2 cellular contexts compared by ENCODE assay signal in the genomic region with DNA sequence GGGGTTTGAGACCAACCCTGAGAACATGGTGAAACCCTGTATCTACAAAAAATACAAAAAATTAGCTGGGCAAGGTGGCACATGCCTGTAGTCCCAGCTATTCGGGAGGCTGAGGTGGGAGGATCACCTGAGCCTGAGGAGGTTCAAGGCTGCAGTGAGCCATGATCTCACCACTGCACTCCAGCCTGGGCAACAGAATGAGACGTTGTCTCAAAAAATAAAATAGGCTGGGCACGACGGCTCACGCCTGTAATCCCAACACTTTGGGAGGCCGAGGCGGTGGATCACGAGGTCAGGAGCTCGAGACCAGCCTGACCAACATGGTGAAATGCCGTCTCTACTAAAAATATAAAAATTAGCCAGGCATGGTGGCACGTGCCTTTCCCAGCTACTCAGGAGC. TPM values are rescaled to one million over a fixed set of nuclear protein-coding genes. Genes with fewer than 3 reads are reported as not detected.
"Had no signal": no experiment of that assay in that cellular context is flagged by ENCODE, and none has a peak within 500 bp of the region (broad histone marks: within the 10 kb centered on the region; RNA-seq: fewer than 3 reads in every experiment).

No MANE protein-coding gene starts in this region.

RNA-seq across cellular contexts. Expression of a gene that starts 18.7 kb away (rescaled TPM):
- total RNA-seq: G401, GM12878 had no signal
- polyA plus RNA-seq: GM12878 had no signal

RNA-seq across cellular contexts. Expression of a gene that starts 32.1 kb away (rescaled TPM):
- total RNA-seq: G401 had no signal
